Comparison of ENCODE assay signal across 8 cellular contexts in genomic region chr12:50084775-50085614, GRCh38. TPM values are rescaled to one million over a fixed set of nuclear protein-coding genes. Genes with fewer than 3 reads are reported as not detected.
DNase-seq lines count a peak whose midpoint lies in the region; ATAC-seq and TF ChIP-seq lines count a peak whose summit lies in the region.

Gene SMARCD1 (plus strand): TSS chr12:50085342. CDS start chr12:50085370, 28 bp downstream.

- H3K27me3 ChIP-seq in BLaER1 treated with 17β-estradiol and CSF1 and Interleukin-3, amounts not matched to agents 10 nM and 100 nM: no peaks in the 10 kb centered on the region
- H3K27me3 ChIP-seq in right lobe of liver: no peaks in the 10 kb centered on the region

- under 1% methylated on average over 18 of the region's 69 CpGs for WGBS in right lobe of liver (ENCODE audit: insufficient coverage, low coverage, low lambda C conversion rate, missing lambda C conversion rate)

- peak within 1 kb of the TSS; percentile 75 to 94 (median 87); a peak in 21 of 22 replicates for H3K27ac ChIP-seq in BLaER1 treated with 17β-estradiol and CSF1 and Interleukin-3, amounts not matched to agents 10 nM and 100 nM
- peak within 1 kb of the TSS; percentile 81 to 90 (median 90) for H3K27ac ChIP-seq in right lobe of liver

- ATAC-seq in GM19324 (IDR thresholded peaks at IDR 0.05; ENCODE audit: low FRiP score, unreplicated experiment) (peak; percentile 89), HG03520 (IDR thresholded peaks at IDR 0.05; ENCODE audit: unreplicated experiment) (peak; percentile 60), right lobe of liver (peak; percentile 89 to 96 (median 92))

- peaks cover 31 to 38% (median 36%) of the 10 kb centered on the region in 11 experiments for H3K36me3 ChIP-seq in BLaER1 treated with 17β-estradiol and CSF1 and Interleukin-3, amounts not matched to agents 10 nM and 100 nM
- H3K36me3 ChIP-seq in right lobe of liver: peaks cover 0 to 32% (median 14%) of the 10 kb centered on the region in 4 donors

- TF ChIP-seq POLR2A in right lobe of liver (IDR thresholded peaks at IDR 0.05): peak; percentile 34

- peaks cover 35 to 52% (median 44%) of the 10 kb centered on the region in 10 experiments for H3K4me1 ChIP-seq in BLaER1 treated with 17β-estradiol and CSF1 and Interleukin-3, amounts not matched to agents 10 nM and 100 nM
- H3K4me1 ChIP-seq in right lobe of liver: peaks cover 0 to 12% (median 2%) of the 10 kb centered on the region in 4 donors

- no peaks in the 10 kb centered on the region for H3K9me3 ChIP-seq in BLaER1 treated with 17β-estradiol and CSF1 and Interleukin-3, amounts not matched to agents 10 nM and 100 nM (replicated peaks in 1 of 11)
- no peaks in the 10 kb centered on the region for H3K9me3 ChIP-seq in right lobe of liver

- H3K9ac ChIP-seq in BLaER1 treated with 17β-estradiol and CSF1 and Interleukin-3, amounts not matched to agents 10 nM and 100 nM: peak within 1 kb of the TSS; percentile 74 to 92 (median 89)

- H4K20me1 ChIP-seq in BLaER1 treated with 17β-estradiol and CSF1 and Interleukin-3, amounts not matched to agents 10 nM and 100 nM: peaks cover 0 to 45% (median 36%) of the 10 kb centered on the region in 11 experiments; a peak in 19 of 22 replicates

- intact Hi-C loops in right lobe of liver (cut with DNase I): no loop called here

- H3K4me3 ChIP-seq in BLaER1 treated with 17β-estradiol and CSF1 and Interleukin-3, amounts not matched to agents 10 nM and 100 nM: peak within 1 kb of the TSS; percentile 54 to 79 (median 70)
- peak within 1 kb of the TSS; percentile 92 to 97 (median 97) for H3K4me3 ChIP-seq in right lobe of liver

- DNase-seq in NCI-H69 (lab: John Stamatoyannopoulos, UW) (peak; percentile 99), dermis microvascular lymphatic vessel endothelial cell (ENCODE audit: low read depth in 2 of 2) (peak; percentile 83 to 93), right lobe of liver (peak; percentile 93 to 95 (median 95))
- peak; percentile 78 to 80 for DNase-seq in activated CD4-positive, alpha-beta T cell treated with anti-CD3 and anti-CD28 coated beads, Interleukin-2, amount 50 U/mL, for 4 hours
- DNase-seq in stimulated activated CD4-positive, alpha-beta T cell treated with anti-CD3 and anti-CD28 coated beads, Interleukin-4, amount 100 ng/mL, for 4 hours: peak; percentile 83 to 87

- TF ChIP-seq CTCF in right lobe of liver (IDR thresholded peaks at IDR 0.05): peak in 3 of 4 donors; percentile 55 to 61 (median 61)

- H3K4me2 ChIP-seq in BLaER1 treated with 17β-estradiol and CSF1 and Interleukin-3, amounts not matched to agents 10 nM and 100 nM: peak within 1 kb of the TSS; percentile 84 to 97 (median 89)

RNA-seq across cellular contexts. Expression of gene SMARCD1, which starts in this region (rescaled TPM):
- 46.6 and 53.4 TPM in 2 replicates for total RNA-seq in dermis microvascular lymphatic vessel endothelial cell
- 10 to 100 TPM; 13.3 to 35.0 (median 16.4) TPM for total RNA-seq in right lobe of liver

Comparison
In these comparisons a context has a peak if more than half of its experiments do, and no peak if none do; other contexts are left out.
1. Peak in every context shown above with its lines: DNase-seq, ATAC-seq, H3K4me3 ChIP-seq and H3K27ac ChIP-seq.